Comparison of ENCODE assay signal across 33 cellular contexts in genomic region chr7:13713092-13713491, GRCh38.
A peak's percentile ranks its signal among the peaks of the same experiment; 100 is the strongest.
DNase-seq lines count a peak whose midpoint lies in the region; ATAC-seq and TF ChIP-seq lines count a peak whose summit lies in the region.
"Had no signal": no experiment of that assay in that cellular context is flagged by ENCODE, and none has a peak within 500 bp of the region (broad histone marks: within the 10 kb centered on the region; RNA-seq: fewer than 3 reads in every experiment).

No MANE protein-coding gene starts in this region.

- no peaks in the 10 kb centered on the region for H3K9me2 ChIP-seq in SK-N-SH

- H3K27me3 ChIP-seq in SK-N-SH (ENCODE audit: insufficient read depth) (no peaks in the 10 kb centered on the region), ACC112 (ENCODE audit: insufficient read depth, low read length) (no peaks in the 10 kb centered on the region), left ventricle myocardium inferior (ENCODE audit: low read depth) (no peaks in the 10 kb centered on the region)
- H3K27me3 ChIP-seq: BE2C; BLaER1; BLaER1 treated with 17β-estradiol and CSF1 and Interleukin-3, amounts not matched to agents 10 nM and 100 nM had no signal

- DNase-seq in SK-N-SH: no peak
- no peak for DNase-seq in stimulated activated naive CD8-positive, alpha-beta T cell treated with anti-CD3 and anti-CD28 coated beads, Interleukin-15, amount 100 ng/mL, for 72 hours
- no peak for DNase-seq in left ventricle myocardium inferior
- DNase-seq: 8988T; ACHN; AML-193; BE2C; C1 segment of cervical spinal cord; Caco-2; Calu3; CD4-positive, alpha-beta memory T cell; CD4-positive, alpha-beta T cell; CD4-positive, CD25-positive, alpha-beta regulatory T cell; CD8-positive, alpha-beta memory T cell; CD8-positive, alpha-beta T cell; COR-L47; DMS 273 treated with DMSO at 0.1 percent for 48 hours; DMS153; DMS53; DMS79; DMS79 treated with DMSO at 0.1 percent for 48 hours; DND-41; EL had no signal

- H3K36me3 Mint-ChIP-seq in stimulated activated naive CD8-positive, alpha-beta T cell treated with anti-CD3 and anti-CD28 coated beads, Interleukin-15, Interleukin-2, amounts not matched to agents 100 ng/mL and 50 ng/mL, for 24 hours (ENCODE audit: low read depth): no peaks in the 10 kb centered on the region
- H3K36me3 Mint-ChIP-seq: CD14-positive monocyte; CD4-positive, alpha-beta memory T cell; CD4-positive, CD25-positive, alpha-beta regulatory T cell; CD8-positive, alpha-beta T cell had no signal

- TF ChIP-seq CTCF in SK-N-SH (IDR thresholded peaks at IDR 0.05): no peak
- TF ChIP-seq CTCF in left ventricle myocardium inferior (IDR thresholded peaks at IDR 0.05; ENCODE audit: borderline replicate concordance): no peak

- H3K9ac ChIP-seq in SK-N-SH: no peak overlapping the region
- H3K9ac ChIP-seq: BLaER1; BLaER1 treated with 17β-estradiol and CSF1 and Interleukin-3, amounts not matched to agents 10 nM and 100 nM had no signal

- ATAC-seq in SK-N-SH treated with all-trans-retinoic acid at 6 μM for 48 hours: no peak
- ATAC-seq in stimulated activated naive CD8-positive, alpha-beta T cell treated with anti-CD3 and anti-CD28 coated beads, Interleukin-15, amount 100 ng/mL, for 72 hours: no peak
- ATAC-seq: A549; CD8-positive, alpha-beta T cell had no signal

- no peaks in the 10 kb centered on the region for H4K20me1 ChIP-seq in SK-N-SH (ENCODE audit: insufficient read depth)
- H4K20me1 ChIP-seq: BLaER1; BLaER1 treated with 17β-estradiol and CSF1 and Interleukin-3, amounts not matched to agents 10 nM and 100 nM had no signal

- H3K27ac ChIP-seq in SK-N-SH (ENCODE audit: low read depth in 2 of 2, low read length in 1 of 2): no peak overlapping the region
- no peak overlapping the region for H3K27ac ChIP-seq in ACC112 (ENCODE audit: low read depth, low read length)
- H3K27ac ChIP-seq in left ventricle myocardium inferior (replicated peaks): no peak overlapping the region
- H3K27ac ChIP-seq: 22Rv1, A549, C4-2B had no signal

- no peak overlapping the region for H3K4me3 ChIP-seq in SK-N-SH (ENCODE audit: low read depth in 2 of 2, low read length in 1 of 2)
- no peak overlapping the region for H3K4me3 ChIP-seq in ACC112 (ENCODE audit: low read depth, low read length)
- no peak overlapping the region for H3K4me3 ChIP-seq in left ventricle myocardium inferior
- H3K4me3 ChIP-seq: A549; BLaER1; BLaER1 treated with 17β-estradiol and CSF1 and Interleukin-3, amounts not matched to agents 10 nM and 100 nM had no signal

- H3K4me3 Mint-ChIP-seq in stimulated activated naive CD8-positive, alpha-beta T cell treated with anti-CD3 and anti-CD28 coated beads, Interleukin-15, Interleukin-2, amounts not matched to agents 100 ng/mL and 50 ng/mL, for 24 hours: no peak overlapping the region
- H3K4me3 Mint-ChIP-seq in stimulated activated naive CD8-positive, alpha-beta T cell treated with anti-CD3 and anti-CD28 coated beads, Interleukin-15, amount 100 ng/mL, for 72 hours: no peak overlapping the region
- H3K4me3 Mint-ChIP-seq: B cell; CD14-positive monocyte; CD4-positive, alpha-beta memory T cell; CD4-positive, alpha-beta T cell; CD4-positive, CD25-positive, alpha-beta regulatory T cell; CD8-positive, alpha-beta memory T cell; CD8-positive, alpha-beta T cell had no signal

- intact Hi-C loops in left ventricle myocardium inferior (cut with micrococcal nuclease): no loop called here

- no peaks in the 10 kb centered on the region for H3K4me1 ChIP-seq in SK-N-SH (ENCODE audit: control insufficient read depth in 1 of 2, insufficient read depth in 2 of 2, low read depth in 1 of 2, low read length in 1 of 2)
- H3K4me1 ChIP-seq in ACC112 (ENCODE audit: control insufficient read depth, insufficient read depth, low read length, unreplicated experiment): no peaks in the 10 kb centered on the region
- H3K4me1 ChIP-seq in left ventricle myocardium inferior: no peaks in the 10 kb centered on the region
- H3K4me1 ChIP-seq: A549, Caco-2 had no signal

- no peaks in the 10 kb centered on the region for H3F3A ChIP-seq in SK-N-SH (replicated peaks; ENCODE audit: insufficient read depth)

- H3K27me3 Mint-ChIP-seq in stimulated activated naive CD8-positive, alpha-beta T cell treated with anti-CD3 and anti-CD28 coated beads, Interleukin-15, Interleukin-2, amounts not matched to agents 100 ng/mL and 50 ng/mL, for 24 hours: no peaks in the 10 kb centered on the region
- no peaks in the 10 kb centered on the region for H3K27me3 Mint-ChIP-seq in stimulated activated naive CD8-positive, alpha-beta T cell treated with anti-CD3 and anti-CD28 coated beads, Interleukin-15, amount 100 ng/mL, for 72 hours
- H3K27me3 Mint-ChIP-seq: B cell; CD4-positive, alpha-beta memory T cell; CD4-positive, alpha-beta T cell; CD4-positive, CD25-positive, alpha-beta regulatory T cell had no signal

- CTCF ChIA-PET in SK-N-SH (lab: Yijun Ruan, JAX): no interaction called here

- H3K9me3 Mint-ChIP-seq in stimulated activated naive CD8-positive, alpha-beta T cell treated with anti-CD3 and anti-CD28 coated beads, Interleukin-15, Interleukin-2, amounts not matched to agents 100 ng/mL and 50 ng/mL, for 24 hours: peaks cover 5% of the 10 kb centered on the region
- H3K9me3 Mint-ChIP-seq in stimulated activated naive CD8-positive, alpha-beta T cell treated with anti-CD3 and anti-CD28 coated beads, Interleukin-15, amount 100 ng/mL, for 72 hours: peaks cover 3 to 14% of the 10 kb centered on the region in 2 donors

- no peaks in the 10 kb centered on the region for H3K9me3 ChIP-seq in SK-N-SH
- peaks cover 30% of the 10 kb centered on the region for H3K9me3 ChIP-seq in left ventricle myocardium inferior (replicated peaks)
- H3K9me3 ChIP-seq: BE2C had no signal

- H2AFZ ChIP-seq in SK-N-SH (ENCODE audit: low read depth) (no peak overlapping the region), ACC112 (ENCODE audit: low read length, unreplicated experiment) (peak overlapping the region; percentile 9)

- H3K36me3 ChIP-seq in SK-N-SH (replicated peaks in 1 of 2; ENCODE audit: control insufficient read depth in 1 of 2, insufficient read depth in 2 of 2, low read length in 1 of 2) (no peaks in the 10 kb centered on the region), ACC112 (ENCODE audit: insufficient read depth, low read length) (no peaks in the 10 kb centered on the region), left ventricle myocardium inferior (no peaks in the 10 kb centered on the region)
- H3K36me3 ChIP-seq: BE2C; BLaER1; BLaER1 treated with 17β-estradiol and CSF1 and Interleukin-3, amounts not matched to agents 10 nM and 100 nM had no signal

- H3K4me2 ChIP-seq in SK-N-SH: no peak overlapping the region
- H3K4me2 ChIP-seq: A549 had no signal

- H3K4me1 Mint-ChIP-seq in stimulated activated naive CD8-positive, alpha-beta T cell treated with anti-CD3 and anti-CD28 coated beads, Interleukin-15, Interleukin-2, amounts not matched to agents 100 ng/mL and 50 ng/mL, for 24 hours (ENCODE audit: low read depth): no peaks in the 10 kb centered on the region
- H3K4me1 Mint-ChIP-seq in stimulated activated naive CD8-positive, alpha-beta T cell treated with anti-CD3 and anti-CD28 coated beads, Interleukin-15, amount 100 ng/mL, for 72 hours: no peaks in the 10 kb centered on the region
- H3K4me1 Mint-ChIP-seq: B cell; CD14-positive monocyte; CD4-positive, alpha-beta memory T cell; CD4-positive, CD25-positive, alpha-beta regulatory T cell had no signal

- POLR2A ChIA-PET in SK-N-SH (lab: Yijun Ruan, JAX): no interaction called here

- H3K79me2 ChIP-seq in SK-N-SH (ENCODE audit: insufficient read depth): no peaks in the 10 kb centered on the region
- H3K79me2 ChIP-seq in ACC112 (ENCODE audit: control insufficient read depth, insufficient read depth, low read length, unreplicated experiment): no peaks in the 10 kb centered on the region

- H3K27ac Mint-ChIP-seq in stimulated activated naive CD8-positive, alpha-beta T cell treated with anti-CD3 and anti-CD28 coated beads, Interleukin-15, Interleukin-2, amounts not matched to agents 100 ng/mL and 50 ng/mL, for 24 hours: peak overlapping the region; percentile 56
- no peak overlapping the region for H3K27ac Mint-ChIP-seq in stimulated activated naive CD8-positive, alpha-beta T cell treated with anti-CD3 and anti-CD28 coated beads, Interleukin-15, amount 100 ng/mL, for 72 hours
- H3K27ac Mint-ChIP-seq: B cell; CD14-positive monocyte; CD4-positive, alpha-beta memory T cell; CD4-positive, alpha-beta T cell; CD4-positive, CD25-positive, alpha-beta regulatory T cell; CD8-positive, alpha-beta memory T cell; CD8-positive, alpha-beta T cell had no signal

- TF ChIP-seq EP300 in SK-N-SH (IDR thresholded peaks at IDR 0.05; ENCODE audit: borderline replicate concordance in 1 of 2, low read depth in 1 of 2, low read length in 1 of 2): no peak

- TF ChIP-seq RAD21 in SK-N-SH (IDR thresholded peaks at IDR 0.05; ENCODE audit: low read length): no peak

TF ChIP-seq in SK-N-SH treated with all-trans-retinoic acid at 6 μM for 48 hours, 23 proteins besides CTCF, POLR2A, EP300 and RAD21 (continues in another document):
- TF ChIP-seq ISL1 (CRISPR knock-in tag; IDR thresholded peaks at IDR 0.05) (peak; percentile 73), TOX (CRISPR knock-in tag; IDR thresholded peaks at IDR 0.05; ENCODE audit: borderline replicate concordance) (no peak)

TF ChIP-seq in SK-N-SH, 30 proteins besides CTCF, POLR2A, EP300 and RAD21 (continues in another document):
- TF ChIP-seq REST (IDR thresholded peaks at IDR 0.05; ENCODE audit: low read depth, low read length): no peak
